8 cellular contexts compared by ENCODE assay signal in the genomic region with DNA sequence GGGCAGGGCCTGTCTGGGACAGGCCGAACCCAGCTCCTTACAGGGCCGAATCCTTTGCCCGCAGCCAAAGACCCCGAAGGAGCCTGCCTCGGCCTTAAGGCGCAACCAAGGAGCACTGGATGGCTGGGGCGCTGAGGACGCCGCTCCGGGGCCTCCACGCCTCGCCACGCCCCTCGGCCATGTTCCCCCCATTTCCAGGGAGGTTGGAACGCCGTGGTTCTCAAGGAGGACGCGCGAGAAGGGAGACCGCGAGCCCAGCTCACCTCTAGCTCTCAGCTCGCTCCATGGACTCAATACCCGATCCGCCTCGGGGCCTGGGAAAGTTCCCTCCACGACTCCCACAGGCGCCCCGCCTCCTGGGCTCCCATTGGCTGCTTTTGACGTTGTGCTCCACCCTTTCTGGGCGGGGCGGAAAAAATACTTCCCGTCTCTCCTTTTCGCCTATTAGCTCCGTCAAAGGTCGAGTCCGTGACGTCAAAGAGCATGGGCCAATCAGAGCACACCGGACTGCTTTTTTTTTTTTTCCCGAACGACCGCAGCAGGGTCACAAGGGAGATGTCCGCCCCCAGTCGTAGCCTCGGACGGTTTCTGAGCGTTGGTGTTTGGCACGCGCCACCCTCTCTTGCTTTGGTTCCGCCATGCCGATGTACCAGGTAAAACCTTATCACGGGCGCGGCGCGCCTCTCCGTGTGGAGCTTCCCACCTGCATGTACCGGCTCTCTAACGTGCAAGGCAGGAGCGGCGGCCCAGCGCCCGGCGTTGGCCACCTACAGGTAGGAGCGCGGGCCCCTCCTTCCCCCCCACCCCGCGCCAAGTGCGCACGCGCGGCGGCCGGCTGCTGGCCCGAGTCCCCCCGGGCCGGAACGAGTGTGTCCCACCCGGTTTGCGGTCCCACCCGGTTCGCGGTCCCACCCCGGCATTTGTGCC.
DNase-seq lines count a peak whose midpoint lies in the region; ATAC-seq, FAIRE-seq and TF ChIP-seq lines count a peak whose summit lies in the region.

No MANE protein-coding gene starts in this region.

- TF ChIP-seq CTCF in pancreas (IDR thresholded peaks at IDR 0.05), result peak in 2 of 4 donors; percentile 20 to 31
- peak; percentile 27 to 78 (median 29) for TF ChIP-seq CTCF in tibial nerve (IDR thresholded peaks at IDR 0.05)

- peak; percentile 24 to 75 for TF ChIP-seq EP300 in tibial nerve (IDR thresholded peaks at IDR 0.05)

- H3K27ac ChIP-seq in pancreas (peak overlapping the region; percentile 83 to 91 (median 89)), tibial nerve (peak overlapping the region; percentile 78 to 97 (median 96))

- H3K27me3 ChIP-seq in pancreas (no peaks in the 10 kb centered on the region), tibial nerve (no peaks in the 10 kb centered on the region)

- ATAC-seq in HG02623 (IDR thresholded peaks at IDR 0.05; ENCODE audit: unreplicated experiment) (peak; percentile 82), Right ventricle myocardium superior (ENCODE audit: poor library complexity) (peak; percentile 97), pancreas (peak; percentile 96 to 98 (median 98))

- TF ChIP-seq POLR2A in GM10847 (IDR thresholded peaks at IDR 0.05; ENCODE audit: extremely low read depth, insufficient read length) (peak; percentile 60), tibial nerve (IDR thresholded peaks at IDR 0.05) (peak; percentile 16 to 73)

- H3K4me1 ChIP-seq in pancreas, result peaks cover 0 to 7% (median 0%) of the 10 kb centered on the region in 3 donors
- H3K4me1 ChIP-seq in tibial nerve, result peaks cover 0 to 11% (median 2%) of the 10 kb centered on the region in 4 donors

- DNase-seq in NCI-H1105 (lab: John Stamatoyannopoulos, UW) (peak; percentile 99), SKM-1 treated with dmso at 0.1 percent for 144 hours (lab: John Stamatoyannopoulos, UW; ENCODE audit: unreplicated experiment) (peak; percentile 89), Right ventricle myocardium superior (peak; percentile 99), pancreas (peak; percentile 95 to 99 (median 98)), tibial nerve (ENCODE audit: low spot score in 2 of 2) (peak; percentile 99 to 100)
- peak; percentile 97 for DNase-seq in activated naive CD8-positive, alpha-beta T cell treated with anti-CD3 and anti-CD28 coated beads, Interleukin-2, amount 50 U/mL, for 16 hours (ENCODE audit: low read depth, low spot score)

- peak; percentile 73 for FAIRE-seq in pancreas (lab: Jason Lieb, UNC)

- intact Hi-C loops in Right ventricle myocardium superior (cut with DNase I), result no loop called here
- intact Hi-C loops in pancreas (cut with DNase I), result no loop called here

- no peaks in the 10 kb centered on the region for H3K36me3 ChIP-seq in pancreas
- H3K36me3 ChIP-seq in tibial nerve, result peaks cover 0 to 22% (median under 1%) of the 10 kb centered on the region in 3 donors

- WGBS in pancreas, 2 donors, result 0% methylated on average over 61 to 83 of the region's 83 CpGs
- WGBS in tibial nerve, 2 donors, result 0 to 1% methylated on average over 48 to 68 of the region's 83 CpGs

- H3K4me3 ChIP-seq in pancreas (peak overlapping the region; percentile 24 to 85 (median 64)), tibial nerve (peak overlapping the region; percentile 53 to 90 (median 86))

- no peaks in the 10 kb centered on the region for H3K9me3 ChIP-seq in pancreas
- H3K9me3 ChIP-seq in tibial nerve, result no peaks in the 10 kb centered on the region

Comparison
In these comparisons a context has a peak if more than half of its experiments do, and no peak if none do; other contexts are left out.
1. Peak in every context shown above with its lines: DNase-seq, ATAC-seq, H3K4me3 ChIP-seq and H3K27ac ChIP-seq.